1 cellular context compared by ENCODE assay signal in the genomic region with DNA sequence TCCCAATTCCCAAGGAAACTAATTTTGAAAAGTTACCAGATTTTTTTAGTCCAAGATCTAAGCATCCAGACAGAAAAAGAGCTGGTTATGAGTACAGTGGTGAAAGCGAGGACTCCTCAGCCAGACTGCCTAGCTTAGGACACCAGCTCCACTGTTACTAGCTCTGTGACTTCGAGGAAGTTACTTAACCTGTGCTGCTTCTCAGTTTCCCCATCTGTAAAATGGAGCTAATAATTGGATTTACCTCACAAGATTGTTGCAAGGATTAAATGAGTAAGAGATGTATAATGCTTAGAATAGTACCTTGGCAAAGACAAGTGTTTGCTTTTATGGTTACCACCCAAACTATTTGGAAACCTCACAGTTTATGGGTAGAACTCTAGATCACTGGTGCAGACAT.
TF ChIP-seq lines count a peak whose summit lies in the region.

No MANE protein-coding gene starts in this region.

TF ChIP-seq in GM12878, 131 proteins besides CTCF, POLR2A, EP300 and RAD21:
- TF ChIP-seq E4F1 (IDR thresholded peaks at IDR 0.05; ENCODE audit: borderline replicate concordance, partially characterized antibody) (no peak), SRF (IDR thresholded peaks at IDR 0.05; ENCODE audit: low read depth in 2 of 2, low read length in 2 of 2) (no peak), MTA3 (IDR thresholded peaks at IDR 0.05; ENCODE audit: borderline replicate concordance, low read length) (no peak; the same call in 1 of the 2 replicates), IRF4 (IDR thresholded peaks at IDR 0.05; ENCODE audit: low read depth, low read length) (no peak), SMAD5 (IDR thresholded peaks at IDR 0.05; ENCODE audit: low read depth) (no peak), GATAD2B (conservative IDR thresholded peaks at IDR 0.05; ENCODE audit: low read depth) (no peak), SUPT20H (IDR thresholded peaks at IDR 0.05; ENCODE audit: borderline replicate concordance, control insufficient read depth, low read depth, low read length) (no peak), TARDBP (IDR thresholded peaks at IDR 0.05; ENCODE audit: borderline replicate concordance) (no peak), MAX (IDR thresholded peaks at IDR 0.05; ENCODE audit: low read depth, low read length) (no peak), MYC (IDR thresholded peaks at IDR 0.05; ENCODE audit: insufficient read depth, insufficient read length, insufficient replicate concordance, low read length, severe bottlenecking) (no peak), BRCA1 (IDR thresholded peaks at IDR 0.05; ENCODE audit: low read depth, low read length) (no peak), ESRRA (IDR thresholded peaks at IDR 0.05; ENCODE audit: low read length) (no peak), ZNF207 (IDR thresholded peaks at IDR 0.05; ENCODE audit: borderline replicate concordance) (no peak)
- TF ChIP-seq, protein P1, sequence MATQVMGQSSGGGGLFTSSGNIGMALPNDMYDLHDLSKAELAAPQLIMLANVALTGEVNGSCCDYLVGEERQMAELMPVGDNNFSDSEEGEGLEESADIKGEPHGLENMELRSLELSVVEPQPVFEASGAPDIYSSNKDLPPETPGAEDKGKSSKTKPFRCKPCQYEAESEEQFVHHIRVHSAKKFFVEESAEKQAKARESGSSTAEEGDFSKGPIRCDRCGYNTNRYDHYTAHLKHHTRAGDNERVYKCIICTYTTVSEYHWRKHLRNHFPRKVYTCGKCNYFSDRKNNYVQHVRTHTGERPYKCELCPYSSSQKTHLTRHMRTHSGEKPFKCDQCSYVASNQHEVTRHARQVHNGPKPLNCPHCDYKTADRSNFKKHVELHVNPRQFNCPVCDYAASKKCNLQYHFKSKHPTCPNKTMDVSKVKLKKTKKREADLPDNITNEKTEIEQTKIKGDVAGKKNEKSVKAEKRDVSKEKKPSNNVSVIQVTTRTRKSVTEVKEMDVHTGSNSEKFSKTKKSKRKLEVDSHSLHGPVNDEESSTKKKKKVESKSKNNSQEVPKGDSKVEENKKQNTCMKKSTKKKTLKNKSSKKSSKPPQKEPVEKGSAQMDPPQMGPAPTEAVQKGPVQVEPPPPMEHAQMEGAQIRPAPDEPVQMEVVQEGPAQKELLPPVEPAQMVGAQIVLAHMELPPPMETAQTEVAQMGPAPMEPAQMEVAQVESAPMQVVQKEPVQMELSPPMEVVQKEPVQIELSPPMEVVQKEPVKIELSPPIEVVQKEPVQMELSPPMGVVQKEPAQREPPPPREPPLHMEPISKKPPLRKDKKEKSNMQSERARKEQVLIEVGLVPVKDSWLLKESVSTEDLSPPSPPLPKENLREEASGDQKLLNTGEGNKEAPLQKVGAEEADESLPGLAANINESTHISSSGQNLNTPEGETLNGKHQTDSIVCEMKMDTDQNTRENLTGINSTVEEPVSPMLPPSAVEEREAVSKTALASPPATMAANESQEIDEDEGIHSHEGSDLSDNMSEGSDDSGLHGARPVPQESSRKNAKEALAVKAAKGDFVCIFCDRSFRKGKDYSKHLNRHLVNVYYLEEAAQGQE (IDR thresholded peaks at IDR 0.05; ENCODE audit: low read depth, low read length), result no peak
- TF ChIP-seq, protein P2, sequence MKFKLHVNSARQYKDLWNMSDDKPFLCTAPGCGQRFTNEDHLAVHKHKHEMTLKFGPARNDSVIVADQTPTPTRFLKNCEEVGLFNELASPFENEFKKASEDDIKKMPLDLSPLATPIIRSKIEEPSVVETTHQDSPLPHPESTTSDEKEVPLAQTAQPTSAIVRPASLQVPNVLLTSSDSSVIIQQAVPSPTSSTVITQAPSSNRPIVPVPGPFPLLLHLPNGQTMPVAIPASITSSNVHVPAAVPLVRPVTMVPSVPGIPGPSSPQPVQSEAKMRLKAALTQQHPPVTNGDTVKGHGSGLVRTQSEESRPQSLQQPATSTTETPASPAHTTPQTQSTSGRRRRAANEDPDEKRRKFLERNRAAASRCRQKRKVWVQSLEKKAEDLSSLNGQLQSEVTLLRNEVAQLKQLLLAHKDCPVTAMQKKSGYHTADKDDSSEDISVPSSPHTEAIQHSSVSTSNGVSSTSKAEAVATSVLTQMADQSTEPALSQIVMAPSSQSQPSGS (IDR thresholded peaks at IDR 0.05; ENCODE audit: low read length), result no peak
